ENCODE assay signal across 10 cellular contexts in genomic region chr5:151151263-151151660, GRCh38. TPM values are rescaled to one million over a fixed set of nuclear protein-coding genes. Genes with fewer than 3 reads are reported as not detected.
DNase-seq lines count a peak whose midpoint lies in the region; ATAC-seq lines count a peak whose summit lies in the region.
"Had no signal": no experiment of that assay in that cellular context is flagged by ENCODE, and none has a peak within 500 bp of the region (broad histone marks: within the 10 kb centered on the region; RNA-seq: fewer than 3 reads in every experiment).

No MANE protein-coding gene starts in this region.

- peak overlapping the region; percentile 89 for H3K27ac Mint-ChIP-seq in activated CD4-positive, alpha-beta T cell treated with anti-CD3 and anti-CD28 coated beads for 36 hours
- peak overlapping the region; percentile 95 for H3K27ac Mint-ChIP-seq in activated naive CD8-positive, alpha-beta T cell treated with anti-CD3 and anti-CD28 coated beads, Interleukin-2, amount 10 ng/mL, durations not matched to agents 7 days and 5 days

- peak overlapping the region; percentile 17 to 69 for H3K4ac ChIP-seq in mesenchymal stem cell (ENCODE audit: low read depth in 1 of 2, low read length in 2 of 2)

- no peak overlapping the region for H4K8ac ChIP-seq in mesenchymal stem cell (ENCODE audit: low read length)

- H3K4me3 ChIP-seq in mesenchymal stem cell (ENCODE audit: insufficient read depth in 1 of 2, low read depth in 1 of 2, low read length in 2 of 2): peak overlapping the region in 1 of 2 experiments; percentile 53
- H3K4me3 ChIP-seq: MG63 had no signal

- peak overlapping the region in 1 of 2 experiments; percentile 63 for H3K18ac ChIP-seq in mesenchymal stem cell (ENCODE audit: low read depth in 1 of 2, low read length in 2 of 2)

- H3K9me3 ChIP-seq in mesenchymal stem cell (ENCODE audit: control insufficient read depth, low read length): no peaks in the 10 kb centered on the region
- H3K9me3 ChIP-seq: MG63 had no signal

- H4K91ac ChIP-seq in mesenchymal stem cell (ENCODE audit: low read length): no peak overlapping the region

- H3K4me1 Mint-ChIP-seq in activated CD4-positive, alpha-beta T cell treated with anti-CD3 and anti-CD28 coated beads for 36 hours: peaks cover 91% of the 10 kb centered on the region
- peaks cover 87% of the 10 kb centered on the region for H3K4me1 Mint-ChIP-seq in activated naive CD8-positive, alpha-beta T cell treated with anti-CD3 and anti-CD28 coated beads, Interleukin-2, amount 10 ng/mL, durations not matched to agents 7 days and 5 days

- H3K23ac ChIP-seq in mesenchymal stem cell (ENCODE audit: low read length in 2 of 2): peak overlapping the region in 1 of 2 experiments; percentile 48

- no peak overlapping the region for H2BK120ac ChIP-seq in mesenchymal stem cell (ENCODE audit: low read depth, low read length)

- H3K27me3 ChIP-seq in mesenchymal stem cell (ENCODE audit: control insufficient read depth in 1 of 2, insufficient read depth in 1 of 2, low read length in 2 of 2): no peaks in the 10 kb centered on the region
- H3K27me3 ChIP-seq: MG63 had no signal

- no peaks in the 10 kb centered on the region for H3K27me3 Mint-ChIP-seq in activated CD4-positive, alpha-beta T cell treated with anti-CD3 and anti-CD28 coated beads for 36 hours
- H3K27me3 Mint-ChIP-seq in activated naive CD8-positive, alpha-beta T cell treated with anti-CD3 and anti-CD28 coated beads, Interleukin-2, amount 10 ng/mL, durations not matched to agents 7 days and 5 days: no peaks in the 10 kb centered on the region

- intact Hi-C loops in activated CD4-positive, alpha-beta T cell treated with anti-CD3 and anti-CD28 coated beads for 36 hours (cut with DNase I, micrococcal nuclease): loop anchor here (1.0 to 10.0 kb wide), 8 partner anchors 62 to 624 kb away; partner anchors contain the start of genes G3BP1 (in 2 of the 2), ATOX1 (in 1 of the 2) and GM2A (in 1 of the 2)
- intact Hi-C loops in posterior vena cava (cut with DNase I): no loop called here

- DNase-seq in activated CD4-positive, alpha-beta T cell treated with anti-CD3 and anti-CD28 coated beads for 36 hours: peak; percentile 42
- DNase-seq in activated CD4-positive, alpha-beta T cell treated with anti-CD3 and anti-CD28 coated beads for 4 hours: no peak
- no peak for DNase-seq in activated naive CD8-positive, alpha-beta T cell treated with anti-CD3 and anti-CD28 coated beads, Interleukin-2, amount 10 ng/mL, durations not matched to agents 7 days and 5 days
- DNase-seq in mesenchymal stem cell: no peak
- DNase-seq in substantia nigra (lab: John Stamatoyannopoulos, UW): no peak
- no peak for DNase-seq in NCI-H2196 (lab: John Stamatoyannopoulos, UW; ENCODE audit: unreplicated experiment)
- no peak for DNase-seq in posterior vena cava (ENCODE audit: low spot score)
- DNase-seq in NCI-H526 (lab: John Stamatoyannopoulos, UW): no peak
- DNase-seq: activated gamma-delta T cell treated with Interleukin-2 at 50 U/mL for 16 hours, MG63 had no signal

- H3K79me1 ChIP-seq in mesenchymal stem cell (replicated peaks; ENCODE audit: low read length, poor library complexity, severe bottlenecking): peaks cover 2% of the 10 kb centered on the region

- H2AFZ ChIP-seq in mesenchymal stem cell (ENCODE audit: low read depth, low read length): no peak overlapping the region

- WGBS in mesenchymal stem cell: 64% methylated on average over 2 of the region's 2 CpGs

- H2BK12ac ChIP-seq in mesenchymal stem cell (ENCODE audit: low read length in 2 of 2): peak overlapping the region in 1 of 2 experiments; percentile 75

- H3K9me3 Mint-ChIP-seq in activated CD4-positive, alpha-beta T cell treated with anti-CD3 and anti-CD28 coated beads for 36 hours (ENCODE audit: low read depth): no peaks in the 10 kb centered on the region
- H3K9me3 Mint-ChIP-seq in activated naive CD8-positive, alpha-beta T cell treated with anti-CD3 and anti-CD28 coated beads, Interleukin-2, amount 10 ng/mL, durations not matched to agents 7 days and 5 days: no peaks in the 10 kb centered on the region

- CTCF ChIA-PET in activated CD4-positive, alpha-beta T cell treated with anti-CD3 and anti-CD28 coated beads for 36 hours (lab: Charles Lee): interaction anchor here (0.6 to 19.2 kb wide), 8 partner anchors 10 to 95 kb away, joined by 3 to 216 read pairs (median 6); no protein-coding TSS in a partner anchor

- H3K4me2 ChIP-seq in mesenchymal stem cell (ENCODE audit: low read length, poor library complexity, severe bottlenecking): no peak overlapping the region

- no peak overlapping the region for H2AK5ac ChIP-seq in mesenchymal stem cell (ENCODE audit: low read length, severe bottlenecking)

- H3K9ac ChIP-seq in mesenchymal stem cell (ENCODE audit: low read length): peak overlapping the region; percentile 54

- H3K14ac ChIP-seq in mesenchymal stem cell (ENCODE audit: low read length in 2 of 2): peak overlapping the region in 1 of 2 experiments; percentile 79

- POLR2A ChIA-PET in activated CD4-positive, alpha-beta T cell treated with anti-CD3 and anti-CD28 coated beads for 36 hours (lab: Charles Lee): interaction anchor here (0.6 to 2.5 kb wide), 7 partner anchors 9 to 82 kb away, joined by 3 to 14 read pairs (median 4); no protein-coding TSS in a partner anchor
- POLR2A ChIA-PET in activated naive CD8-positive, alpha-beta T cell treated with anti-CD3 and anti-CD28 coated beads, Interleukin-2, amount 10 ng/mL, durations not matched to agents 7 days and 5 days (lab: Charles Lee): interaction anchor here (0.9 to 3.5 kb wide), 9 partner anchors 10 to 305 kb away, joined by 3 to 36 read pairs (median 6); partner anchors contain the start of genes CCDC69, GM2A and IRGM

- H3K36me3 ChIP-seq in mesenchymal stem cell (ENCODE audit: control insufficient read depth in 1 of 2, insufficient read depth in 2 of 2, low read depth in 1 of 2, low read length in 2 of 2): peaks cover 19 to 31% of the 10 kb centered on the region in 2 experiments

- H3K4me1 ChIP-seq in mesenchymal stem cell (ENCODE audit: control insufficient read depth, insufficient read depth, low read depth, low read length): peaks cover 37% of the 10 kb centered on the region

- peak overlapping the region; percentile 89 for H3K27ac ChIP-seq in mesenchymal stem cell (ENCODE audit: low read length, poor library complexity, severe bottlenecking)
- peak overlapping the region; percentile 6 for H3K27ac ChIP-seq in substantia nigra (ENCODE audit: low read depth, low read length, poor library complexity, severe bottlenecking)

- H2BK15ac ChIP-seq in mesenchymal stem cell (ENCODE audit: low read depth, poor library complexity, severe bottlenecking): no peak overlapping the region

- H3K4me3 Mint-ChIP-seq in activated CD4-positive, alpha-beta T cell treated with anti-CD3 and anti-CD28 coated beads for 36 hours: peak overlapping the region; percentile 46
- peak overlapping the region; percentile 97 for H3K4me3 Mint-ChIP-seq in activated naive CD8-positive, alpha-beta T cell treated with anti-CD3 and anti-CD28 coated beads, Interleukin-2, amount 10 ng/mL, durations not matched to agents 7 days and 5 days

- peaks cover 48% of the 10 kb centered on the region for H3K36me3 Mint-ChIP-seq in activated CD4-positive, alpha-beta T cell treated with anti-CD3 and anti-CD28 coated beads for 36 hours (ENCODE audit: low read depth)
- H3K36me3 Mint-ChIP-seq in activated naive CD8-positive, alpha-beta T cell treated with anti-CD3 and anti-CD28 coated beads, Interleukin-2, amount 10 ng/mL, durations not matched to agents 7 days and 5 days: peaks cover 37% of the 10 kb centered on the region

- H2BK5ac ChIP-seq in mesenchymal stem cell (ENCODE audit: low read depth, low read length, poor library complexity, severe bottlenecking): no peak overlapping the region

- no peak for ATAC-seq in activated CD4-positive, alpha-beta T cell treated with anti-CD3 and anti-CD28 coated beads for 36 hours
- ATAC-seq in activated naive CD8-positive, alpha-beta T cell treated with anti-CD3 and anti-CD28 coated beads, Interleukin-2, amount 10 ng/mL, durations not matched to agents 7 days and 5 days (ENCODE audit: low read depth): no peak

RNA-seq across cellular contexts. Expression of gene ANXA6, which starts 6.3 kb away (rescaled TPM):
- total RNA-seq in activated CD4-positive, alpha-beta T cell treated with anti-CD3 and anti-CD28 coated beads for 36 hours: 100 to 1,000 TPM; 322 to 332 TPM
- total RNA-seq in activated naive CD8-positive, alpha-beta T cell treated with anti-CD3 and anti-CD28 coated beads, Interleukin-2, amount 10 ng/mL, durations not matched to agents 7 days and 5 days: 100 to 1,000 TPM; 518 to 538 TPM
- polyA plus RNA-seq in mesenchymal stem cell (2013, experiment 1 of 2): 338 TPM
- 340 TPM for polyA plus RNA-seq in mesenchymal stem cell (2013, experiment 2 of 2)
- total RNA-seq in posterior vena cava: 100 to 1,000 TPM; 328 to 430 TPM

Comparison
In these comparisons a context has a peak if more than half of its experiments do, and no peak if none do; other contexts are left out.
1. intact Hi-C loops: an anchor here in activated CD4-positive, alpha-beta T cell treated with anti-CD3 and anti-CD28 coated beads for 36 hours (1.0 to 10.0 kb wide); none called in posterior vena cava.